In the genomic region with DNA sequence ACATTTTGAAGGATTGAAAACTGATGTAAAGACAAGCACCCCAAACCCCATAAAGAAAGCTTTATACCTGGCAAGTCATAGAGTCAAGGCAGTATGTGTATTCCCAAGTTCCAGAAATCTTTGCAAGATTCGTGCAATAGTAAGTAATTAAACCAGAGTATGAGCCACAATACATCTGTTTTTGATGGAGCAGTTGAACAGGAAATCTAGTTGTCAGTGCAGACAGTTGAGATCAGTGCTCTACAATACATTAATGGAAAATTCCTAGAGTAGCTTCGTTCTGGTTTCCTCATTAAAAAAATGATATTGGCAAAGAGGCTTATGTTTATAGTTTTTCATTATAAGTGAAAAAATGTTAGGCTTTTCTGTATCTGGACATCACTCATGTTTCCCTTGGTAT, we compare ENCODE assay signal across 18 cellular contexts.
A peak's percentile ranks its signal among the peaks of the same experiment; 100 is the strongest.
DNase-seq lines count a peak whose midpoint lies in the region; TF ChIP-seq lines count a peak whose summit lies in the region.
"Had no signal": no experiment of that assay in that cellular context is flagged by ENCODE, and none has a peak within 500 bp of the region (broad histone marks: within the 10 kb centered on the region; RNA-seq: fewer than 3 reads in every experiment).

No MANE protein-coding gene starts in this region.

- H4K20me1 ChIP-seq in smooth muscle cell (ENCODE audit: low read depth), result no peaks in the 10 kb centered on the region

- H3K4me1 ChIP-seq in smooth muscle cell (ENCODE audit: low read depth), result no peaks in the 10 kb centered on the region
- no peaks in the 10 kb centered on the region for H3K4me1 ChIP-seq in breast epithelium
- H3K4me1 ChIP-seq: SJCRH30 had no signal

- H3K36me3 ChIP-seq in smooth muscle cell (ENCODE audit: low read depth) (no peaks in the 10 kb centered on the region), breast epithelium (no peaks in the 10 kb centered on the region)
- H3K36me3 ChIP-seq: SJCRH30 had no signal

- no peaks in the 10 kb centered on the region for H3K9me3 ChIP-seq in smooth muscle cell (replicated peaks; ENCODE audit: low read depth)
- H3K9me3 ChIP-seq in breast epithelium, result no peaks in the 10 kb centered on the region
- H3K9me3 ChIP-seq: SJCRH30 had no signal

- intact Hi-C loops in breast epithelium (cut with DNase I; ENCODE audit: low total_unique reads), result no loop called here

- H3K27me3 ChIP-seq in smooth muscle cell (ENCODE audit: low read depth), result no peaks in the 10 kb centered on the region
- H3K27me3 ChIP-seq in breast epithelium, result no peaks in the 10 kb centered on the region
- H3K27me3 ChIP-seq: SJCRH30 had no signal

- no peaks in the 10 kb centered on the region for H3K79me2 ChIP-seq in smooth muscle cell (ENCODE audit: low read depth)

- H3K4me3 ChIP-seq in smooth muscle cell (no peak overlapping the region), breast epithelium (no peak overlapping the region)
- H3K4me3 ChIP-seq: K562, SJCRH30 had no signal

- TF ChIP-seq POLR2A in breast epithelium (IDR thresholded peaks at IDR 0.05), result no peak

- H3K4me2 ChIP-seq in smooth muscle cell, result no peak overlapping the region

- H3F3A ChIP-seq in smooth muscle cell (ENCODE audit: low read depth), result no peaks in the 10 kb centered on the region

- H3K9ac ChIP-seq in smooth muscle cell (ENCODE audit: low read depth), result no peak overlapping the region

- WGBS in smooth muscle cell (ENCODE audit: low lambda C conversion rate), result 58% methylated on average over 2 of the region's 2 CpGs

- no peak overlapping the region for H2AFZ ChIP-seq in smooth muscle cell (ENCODE audit: low read depth)

- DNase-seq in EL (peak; percentile 0), LHCN-M2 (ENCODE audit: low read depth) (peak; percentile 14), fibroblast of gingiva (ENCODE audit: low read depth) (peak; percentile 18), smooth muscle cell (lab: John Stamatoyannopoulos, UW; ENCODE audit: unreplicated experiment) (no peak), occipital lobe (lab: John Stamatoyannopoulos, UW) (no peak), breast epithelium (ENCODE audit: low spot score in 2 of 2) (no peak), NCI-H2029 (lab: John Stamatoyannopoulos, UW) (no peak)
- DNase-seq: DMS 273 treated with DMSO at 0.1 percent for 48 hours, MV-4-11, NCI-H1417, NCI-H1930, NCI-H748 treated with DMSO at 0.1 percent for 48 hours, OCI-M1, SJCRH30, SW 1271 had no signal

- TF ChIP-seq CTCF in smooth muscle cell (IDR thresholded peaks at IDR 0.05; ENCODE audit: borderline replicate concordance, insufficient read depth, poor library complexity, severe bottlenecking) (no peak), breast epithelium (IDR thresholded peaks at IDR 0.05) (no peak)

- H3K27ac ChIP-seq in smooth muscle cell (ENCODE audit: low read depth) (peak overlapping the region; percentile 49), breast epithelium (no peak overlapping the region)
- H3K27ac ChIP-seq: C4-2B, RWPE1, SJCRH30 had no signal

Comparison
In these comparisons a context has a peak if more than half of its experiments do, and no peak if none do; other contexts are left out.
1. DNase-seq: peak in EL (single experiment), LHCN-M2 (single experiment) and fibroblast of gingiva (single experiment); none in smooth muscle cell (single experiment), occipital lobe (single experiment), breast epithelium (0 of 2) and NCI-H2029 (single experiment).